Comparison of ENCODE assay signal across 1 cellular context in genomic region chrX:45515262-45516215, GRCh38.
TF ChIP-seq lines count a peak whose summit lies in the region.

No MANE protein-coding gene starts in this region.

TF ChIP-seq in HepG2, 621 proteins besides CTCF, POLR2A, EP300 and RAD21 (continued from another document and continues in another):
- TF ChIP-seq HNF1B (CRISPR knock-in tag; IDR thresholded peaks at IDR 0.05), result no peak
- peak; percentile 76 for TF ChIP-seq ZNF143 (CRISPR knock-in tag; IDR thresholded peaks at IDR 0.05)
- 0 out of 2 replicates have a peak, but pooled peaks have one; percentile 37 for TF ChIP-seq ZNF431 (CRISPR knock-in tag; IDR thresholded peaks at IDR 0.05; ENCODE audit: borderline replicate concordance, low read depth)
- no peak for TF ChIP-seq DNMT1 (CRISPR knock-in tag; IDR thresholded peaks at IDR 0.05)
- TF ChIP-seq ZNF614 (CRISPR knock-in tag; IDR thresholded peaks at IDR 0.05; ENCODE audit: borderline replicate concordance), result no peak
- no peak for TF ChIP-seq MIXL1 (CRISPR knock-in tag; IDR thresholded peaks at IDR 0.05)
- TF ChIP-seq ZNF383 (CRISPR knock-in tag; IDR thresholded peaks at IDR 0.05; ENCODE audit: borderline replicate concordance), result no peak
- peak; percentile 75 for TF ChIP-seq STAG1 (CRISPR knock-in tag; IDR thresholded peaks at IDR 0.05)
- TF ChIP-seq HNF1A (IDR thresholded peaks at IDR 0.05; ENCODE audit: low read depth), result no peak
- TF ChIP-seq HNF1A (CRISPR knock-in tag; IDR thresholded peaks at IDR 0.05; ENCODE audit: borderline replicate concordance), result no peak
- no peak for TF ChIP-seq PAXIP1 (CRISPR knock-in tag; conservative IDR thresholded peaks at IDR 0.05)
- no peak for TF ChIP-seq ISL2 (CRISPR knock-in tag; IDR thresholded peaks at IDR 0.05)
- no peak for TF ChIP-seq ZNF550 (CRISPR knock-in tag; IDR thresholded peaks at IDR 0.05; ENCODE audit: borderline replicate concordance)
- no peak for TF ChIP-seq NFE2L1 (CRISPR knock-in tag; IDR thresholded peaks at IDR 0.05; ENCODE audit: borderline replicate concordance)
- TF ChIP-seq, protein P1, sequence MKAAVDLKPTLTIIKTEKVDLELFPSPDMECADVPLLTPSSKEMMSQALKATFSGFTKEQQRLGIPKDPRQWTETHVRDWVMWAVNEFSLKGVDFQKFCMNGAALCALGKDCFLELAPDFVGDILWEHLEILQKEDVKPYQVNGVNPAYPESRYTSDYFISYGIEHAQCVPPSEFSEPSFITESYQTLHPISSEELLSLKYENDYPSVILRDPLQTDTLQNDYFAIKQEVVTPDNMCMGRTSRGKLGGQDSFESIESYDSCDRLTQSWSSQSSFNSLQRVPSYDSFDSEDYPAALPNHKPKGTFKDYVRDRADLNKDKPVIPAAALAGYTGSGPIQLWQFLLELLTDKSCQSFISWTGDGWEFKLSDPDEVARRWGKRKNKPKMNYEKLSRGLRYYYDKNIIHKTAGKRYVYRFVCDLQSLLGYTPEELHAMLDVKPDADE (CRISPR knock-in tag; IDR thresholded peaks at IDR 0.05), result no peak
- no peak for TF ChIP-seq ZNF501 (CRISPR knock-in tag; IDR thresholded peaks at IDR 0.05)
- peak; percentile 41; the same call in 1 of the 2 replicates for TF ChIP-seq SALL1 (CRISPR knock-in tag; IDR thresholded peaks at IDR 0.05)
- TF ChIP-seq ZSCAN31 (CRISPR knock-in tag; IDR thresholded peaks at IDR 0.05; ENCODE audit: low read depth), result no peak
- no peak for TF ChIP-seq HNF4G (IDR thresholded peaks at IDR 0.05; ENCODE audit: borderline replicate concordance, low read depth, low read length)
- TF ChIP-seq HNF4G (CRISPR knock-in tag; IDR thresholded peaks at IDR 0.05; ENCODE audit: borderline replicate concordance, low read depth), result no peak
- TF ChIP-seq TCF7L2 (IDR thresholded peaks at IDR 0.05; ENCODE audit: low read depth, low read length), result no peak
- no peak for TF ChIP-seq CERS6 (CRISPR knock-in tag; IDR thresholded peaks at IDR 0.05)
- TF ChIP-seq ZNF576 (CRISPR knock-in tag; IDR thresholded peaks at IDR 0.05), result no peak
- TF ChIP-seq, protein P2, sequence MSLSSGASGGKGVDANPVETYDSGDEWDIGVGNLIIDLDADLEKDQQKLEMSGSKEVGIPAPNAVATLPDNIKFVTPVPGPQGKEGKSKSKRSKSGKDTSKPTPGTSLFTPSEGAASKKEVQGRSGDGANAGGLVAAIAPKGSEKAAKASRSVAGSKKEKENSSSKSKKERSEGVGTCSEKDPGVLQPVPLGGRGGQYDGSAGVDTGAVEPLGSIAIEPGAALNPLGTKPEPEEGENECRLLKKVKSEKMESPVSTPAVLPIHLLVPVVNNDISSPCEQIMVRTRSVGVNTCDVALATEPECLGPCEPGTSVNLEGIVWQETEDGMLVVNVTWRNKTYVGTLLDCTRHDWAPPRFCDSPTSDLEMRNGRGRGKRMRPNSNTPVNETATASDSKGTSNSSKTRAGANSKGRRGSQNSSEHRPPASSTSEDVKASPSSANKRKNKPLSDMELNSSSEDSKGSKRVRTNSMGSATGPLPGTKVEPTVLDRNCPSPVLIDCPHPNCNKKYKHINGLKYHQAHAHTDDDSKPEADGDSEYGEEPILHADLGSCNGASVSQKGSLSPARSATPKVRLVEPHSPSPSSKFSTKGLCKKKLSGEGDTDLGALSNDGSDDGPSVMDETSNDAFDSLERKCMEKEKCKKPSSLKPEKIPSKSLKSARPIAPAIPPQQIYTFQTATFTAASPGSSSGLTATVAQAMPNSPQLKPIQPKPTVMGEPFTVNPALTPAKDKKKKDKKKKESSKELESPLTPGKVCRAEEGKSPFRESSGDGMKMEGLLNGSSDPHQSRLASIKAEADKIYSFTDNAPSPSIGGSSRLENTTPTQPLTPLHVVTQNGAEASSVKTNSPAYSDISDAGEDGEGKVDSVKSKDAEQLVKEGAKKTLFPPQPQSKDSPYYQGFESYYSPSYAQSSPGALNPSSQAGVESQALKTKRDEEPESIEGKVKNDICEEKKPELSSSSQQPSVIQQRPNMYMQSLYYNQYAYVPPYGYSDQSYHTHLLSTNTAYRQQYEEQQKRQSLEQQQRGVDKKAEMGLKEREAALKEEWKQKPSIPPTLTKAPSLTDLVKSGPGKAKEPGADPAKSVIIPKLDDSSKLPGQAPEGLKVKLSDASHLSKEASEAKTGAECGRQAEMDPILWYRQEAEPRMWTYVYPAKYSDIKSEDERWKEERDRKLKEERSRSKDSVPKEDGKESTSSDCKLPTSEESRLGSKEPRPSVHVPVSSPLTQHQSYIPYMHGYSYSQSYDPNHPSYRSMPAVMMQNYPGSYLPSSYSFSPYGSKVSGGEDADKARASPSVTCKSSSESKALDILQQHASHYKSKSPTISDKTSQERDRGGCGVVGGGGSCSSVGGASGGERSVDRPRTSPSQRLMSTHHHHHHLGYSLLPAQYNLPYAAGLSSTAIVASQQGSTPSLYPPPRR (CRISPR knock-in tag; IDR thresholded peaks at IDR 0.05; ENCODE audit: borderline replicate concordance), result no peak
- peak; percentile 97 for TF ChIP-seq SNAPC5 (CRISPR knock-in tag; IDR thresholded peaks at IDR 0.05; ENCODE audit: borderline replicate concordance)
- TF ChIP-seq ZNF746 (CRISPR knock-in tag; IDR thresholded peaks at IDR 0.05), result no peak
- TF ChIP-seq ZNF770 (CRISPR knock-in tag; IDR thresholded peaks at IDR 0.05), result no peak
- TF ChIP-seq GLI4 (CRISPR knock-in tag; IDR thresholded peaks at IDR 0.05; ENCODE audit: borderline replicate concordance), result no peak
- TF ChIP-seq ARID5B (CRISPR knock-in tag; IDR thresholded peaks at IDR 0.05), result peak; percentile 77
- no peak for TF ChIP-seq ZSCAN30 (CRISPR knock-in tag; IDR thresholded peaks at IDR 0.05)
- no peak for TF ChIP-seq RBM39 (IDR thresholded peaks at IDR 0.05; ENCODE audit: low read depth, low read length, poor library complexity, severe bottlenecking)
